9 cellular contexts compared by ENCODE assay signal in genomic region chr12:102406033-102406584, GRCh38.
DNase-seq lines count a peak whose midpoint lies in the region; ATAC-seq, FAIRE-seq and TF ChIP-seq lines count a peak whose summit lies in the region.
"Had no signal": no experiment of that assay in that cellular context is flagged by ENCODE, and none has a peak within 500 bp of the region (broad histone marks: within the 10 kb centered on the region; RNA-seq: fewer than 3 reads in every experiment).

No MANE protein-coding gene starts in this region.

- H3K79me1 ChIP-seq in mesenchymal stem cell (replicated peaks; ENCODE audit: low read length, poor library complexity, severe bottlenecking), result no peaks in the 10 kb centered on the region

- CTCF ChIA-PET in CD4-positive, alpha-beta memory T cell (lab: Charles Lee; ENCODE audit: partially characterized antibody), result no interaction called here

- H3K4me2 ChIP-seq in mesenchymal stem cell (ENCODE audit: low read length, poor library complexity, severe bottlenecking), result no peak overlapping the region

- peaks cover 3 to 4% of the 10 kb centered on the region in 2 donors for H3K27me3 Mint-ChIP-seq in CD4-positive, alpha-beta memory T cell

- no peak overlapping the region for H2AK5ac ChIP-seq in mesenchymal stem cell (ENCODE audit: low read length, severe bottlenecking)

- H3K9me3 ChIP-seq in transverse colon, result no peaks in the 10 kb centered on the region
- H3K9me3 ChIP-seq in mesenchymal stem cell (ENCODE audit: control insufficient read depth, low read length), result no peaks in the 10 kb centered on the region
- H3K9me3 ChIP-seq in kidney (ENCODE audit: control insufficient read depth in 1 of 2, low read length in 2 of 2), result no peaks in the 10 kb centered on the region
- no peaks in the 10 kb centered on the region for H3K9me3 ChIP-seq in CD4-positive, alpha-beta memory T cell (ENCODE audit: control insufficient read depth in 1 of 2, low read length in 2 of 2)

- H2BK15ac ChIP-seq in mesenchymal stem cell (ENCODE audit: low read depth, poor library complexity, severe bottlenecking), result no peak overlapping the region

- intact Hi-C loops in Right ventricle myocardium inferior (cut with DNase I) (no loop called here), cardiac septum (cut with DNase I) (no loop called here), transverse colon (cut with DNase I; ENCODE audit: low total_unique reads) (no loop called here), kidney (cut with DNase I) (no loop called here)
- intact Hi-C loops in CD4-positive, alpha-beta memory T cell (cut with micrococcal nuclease), result no loop called here

- H3K4me1 Mint-ChIP-seq in CD4-positive, alpha-beta memory T cell, result no peaks in the 10 kb centered on the region
- H3K4me1 Mint-ChIP-seq: IgD-negative memory B cell had no signal

- H3K9me3 Mint-ChIP-seq in CD4-positive, alpha-beta memory T cell, result peaks cover 0 to 2% (median 0%) of the 10 kb centered on the region in 8 donors
- H3K9me3 Mint-ChIP-seq: IgD-negative memory B cell had no signal

- no peak overlapping the region for H2BK120ac ChIP-seq in mesenchymal stem cell (ENCODE audit: low read depth, low read length)

- H3K9ac ChIP-seq in mesenchymal stem cell (ENCODE audit: low read length), result no peak overlapping the region
- H3K9ac ChIP-seq in kidney (ENCODE audit: low read length in 2 of 2), result no peak overlapping the region

- no peak overlapping the region for H2BK5ac ChIP-seq in mesenchymal stem cell (ENCODE audit: low read depth, low read length, poor library complexity, severe bottlenecking)

- peak; percentile 80 for ATAC-seq in Right ventricle myocardium inferior

- no peak overlapping the region for H3K27ac Mint-ChIP-seq in CD4-positive, alpha-beta memory T cell
- H3K27ac Mint-ChIP-seq: IgD-negative memory B cell had no signal

- H4K91ac ChIP-seq in mesenchymal stem cell (ENCODE audit: low read length), result no peak overlapping the region

- H3K27me3 ChIP-seq in transverse colon, result no peaks in the 10 kb centered on the region
- no peaks in the 10 kb centered on the region for H3K27me3 ChIP-seq in mesenchymal stem cell (ENCODE audit: control insufficient read depth in 1 of 2, insufficient read depth in 1 of 2, low read length in 2 of 2)
- no peaks in the 10 kb centered on the region for H3K27me3 ChIP-seq in CD4-positive, alpha-beta memory T cell (ENCODE audit: insufficient read depth, low read length)

- no peak overlapping the region for H3K14ac ChIP-seq in mesenchymal stem cell (ENCODE audit: low read length in 2 of 2)

- no peak overlapping the region for H4K8ac ChIP-seq in mesenchymal stem cell (ENCODE audit: low read length)

- H3K36me3 Mint-ChIP-seq in CD4-positive, alpha-beta memory T cell, result no peaks in the 10 kb centered on the region
- H3K36me3 Mint-ChIP-seq: IgD-negative memory B cell had no signal

- H3K27ac ChIP-seq in transverse colon, result no peak overlapping the region
- H3K27ac ChIP-seq in mesenchymal stem cell (ENCODE audit: low read length, poor library complexity, severe bottlenecking), result no peak overlapping the region
- H3K27ac ChIP-seq in kidney (ENCODE audit: low read depth in 2 of 2, low read length in 2 of 2), result no peak overlapping the region
- H3K27ac ChIP-seq in CD4-positive, alpha-beta memory T cell (ENCODE audit: low read depth, low read length), result no peak overlapping the region

- WGBS in transverse colon (ENCODE audit: low coverage in 1 of 2), 2 donors, result 32% methylated on average over 7 of the region's 7 CpGs; no CpG with 5 or more reads in 1 of the 2 donors
- 85% methylated on average over 6 of the region's 7 CpGs for WGBS in mesenchymal stem cell

- H3K36me3 ChIP-seq in transverse colon (no peaks in the 10 kb centered on the region), mesenchymal stem cell (ENCODE audit: control insufficient read depth in 1 of 2, insufficient read depth in 2 of 2, low read depth in 1 of 2, low read length in 2 of 2) (no peaks in the 10 kb centered on the region), kidney (ENCODE audit: control insufficient read depth in 1 of 2, insufficient read depth in 2 of 2, low read length in 2 of 2) (no peaks in the 10 kb centered on the region)
- H3K36me3 ChIP-seq in CD4-positive, alpha-beta memory T cell (ENCODE audit: insufficient read depth, low read length), result no peaks in the 10 kb centered on the region

- TF ChIP-seq POLR2A in transverse colon (IDR thresholded peaks at IDR 0.05), result no peak

- no peak overlapping the region for H3K4ac ChIP-seq in mesenchymal stem cell (ENCODE audit: low read depth in 1 of 2, low read length in 2 of 2)

- H3K4me1 ChIP-seq in transverse colon (no peaks in the 10 kb centered on the region), mesenchymal stem cell (ENCODE audit: control insufficient read depth, insufficient read depth, low read depth, low read length) (no peaks in the 10 kb centered on the region), kidney (ENCODE audit: control insufficient read depth in 1 of 2, insufficient read depth in 1 of 2, low read depth in 1 of 2, low read length in 2 of 2) (no peaks in the 10 kb centered on the region)
- H3K4me1 ChIP-seq in CD4-positive, alpha-beta memory T cell (ENCODE audit: insufficient read depth, low read length), result no peaks in the 10 kb centered on the region

- DNase-seq in Right ventricle myocardium inferior (ENCODE audit: missing footprints), result peak; percentile 73
- DNase-seq in cardiac septum (ENCODE audit: low spot score), result no peak
- peak; percentile 97 for DNase-seq in NCI-H345 treated with DMSO at 0.1 percent for 48 hours (lab: John Stamatoyannopoulos, UW; ENCODE audit: unreplicated experiment)
- DNase-seq in fibroblast of pulmonary artery (ENCODE audit: low read depth), result peak; percentile 22
- peak; percentile 17 for DNase-seq in transverse colon
- no peak for DNase-seq in mesenchymal stem cell
- DNase-seq in kidney, result no peak
- no peak for DNase-seq in CD4-positive, alpha-beta memory T cell

- no peak overlapping the region for H2AFZ ChIP-seq in mesenchymal stem cell (ENCODE audit: low read depth, low read length)

- H2BK12ac ChIP-seq in mesenchymal stem cell (ENCODE audit: low read length in 2 of 2), result no peak overlapping the region

- H3K4me3 Mint-ChIP-seq in CD4-positive, alpha-beta memory T cell, result no peak overlapping the region

- POLR2A ChIA-PET in CD4-positive, alpha-beta memory T cell (lab: Charles Lee; ENCODE audit: partially characterized antibody), result no interaction called here

- no peak overlapping the region for H3K4me3 ChIP-seq in fibroblast of pulmonary artery (replicated peaks; ENCODE audit: low read depth, low read length)
- no peak overlapping the region for H3K4me3 ChIP-seq in transverse colon
- no peak overlapping the region for H3K4me3 ChIP-seq in mesenchymal stem cell (ENCODE audit: insufficient read depth in 1 of 2, low read depth in 1 of 2, low read length in 2 of 2)
- no peak overlapping the region for H3K4me3 ChIP-seq in kidney (ENCODE audit: low read length in 2 of 2)
- H3K4me3 ChIP-seq in CD4-positive, alpha-beta memory T cell (ENCODE audit: low read length in 2 of 2), result no peak overlapping the region

- FAIRE-seq in kidney (lab: Jason Lieb, UNC), result no peak

- in situ Hi-C loops in transverse colon (cut with MboI; ENCODE audit: low pct_ligation_motif_present in 1 of 4, low pct_unique_long_range_greater_than_20kb in 1 of 4, low sequenced_read_pairs in 3 of 4), result no loop called here

- H3K23ac ChIP-seq in mesenchymal stem cell (ENCODE audit: low read length in 2 of 2), result no peak overlapping the region

- TF ChIP-seq EP300 in transverse colon (IDR thresholded peaks at IDR 0.05; ENCODE audit: low read depth), result no peak

- TF ChIP-seq CTCF in fibroblast of pulmonary artery (IDR thresholded peaks at IDR 0.05; ENCODE audit: low read length, missing control alignments) (no peak), transverse colon (IDR thresholded peaks at IDR 0.05) (no peak), kidney (IDR thresholded peaks at IDR 0.05; ENCODE audit: borderline replicate concordance, extremely low read depth, insufficient read depth) (no peak)

- no peak overlapping the region for H3K18ac ChIP-seq in mesenchymal stem cell (ENCODE audit: low read depth in 1 of 2, low read length in 2 of 2)

Comparison
In these comparisons a context has a peak if more than half of its experiments do, and no peak if none do; other contexts are left out.
1. DNase-seq: peak in Right ventricle myocardium inferior (single experiment), NCI-H345 treated with DMSO at 0.1 percent for 48 hours (single experiment), fibroblast of pulmonary artery (single experiment) and transverse colon (single experiment); none in cardiac septum (single experiment), mesenchymal stem cell (single experiment), kidney (single experiment) and CD4-positive, alpha-beta memory T cell (0 of 5).